Comparison of ENCODE assay signal across 8 cellular contexts in the genomic region with DNA sequence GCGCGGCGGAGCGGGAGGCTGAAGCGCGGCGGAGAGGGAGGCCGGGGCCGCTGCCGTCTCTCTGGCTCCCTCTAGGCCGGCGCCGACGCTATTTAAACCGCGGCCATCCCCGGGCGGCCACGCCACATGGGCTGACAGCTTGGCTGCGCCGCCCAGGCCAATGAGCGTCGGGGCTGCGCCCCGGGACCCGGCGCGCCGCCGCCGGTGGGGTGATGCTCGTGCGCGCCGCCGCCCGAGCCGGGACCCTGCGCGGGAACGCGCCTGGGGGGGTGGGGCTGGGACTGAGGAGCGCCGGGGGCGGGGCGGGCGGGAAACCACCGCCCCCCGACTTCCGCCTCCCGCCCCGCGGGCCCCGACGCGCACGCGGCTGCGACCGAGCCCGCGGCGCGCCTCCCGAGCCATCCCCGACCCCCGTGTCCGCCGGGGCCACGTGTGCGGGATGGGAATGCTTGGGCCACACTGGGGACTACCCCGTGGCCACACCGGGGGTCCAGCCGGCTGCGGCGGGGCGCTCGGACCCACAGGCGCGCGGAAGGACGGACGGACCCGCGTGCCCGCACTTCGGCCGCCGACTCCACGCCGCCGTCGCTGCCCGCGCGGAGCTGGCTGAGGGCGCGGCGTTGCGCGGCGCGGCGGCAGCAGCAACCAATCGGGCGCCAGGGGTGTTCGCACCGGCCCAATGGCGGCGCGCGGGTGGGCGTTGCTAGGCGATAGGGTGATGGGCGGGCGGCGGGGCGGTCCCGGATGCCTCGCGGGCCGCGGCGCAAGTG. TPM values are rescaled to one million over a fixed set of nuclear protein-coding genes. Genes with fewer than 3 reads are reported as not detected.
DNase-seq lines count a peak whose midpoint lies in the region; ATAC-seq and TF ChIP-seq lines count a peak whose summit lies in the region.

FASN (minus strand) TSS at position 68 of the 770 bp plus-strand sequence. CDS start 1,791 bp downstream, outside the sequence.

- intact Hi-C loops in right lobe of liver (cut with DNase I): loop anchor here in 1 of 2 donors (10.0 kb wide), 1 partner anchor 64 kb away; the partner anchor contains the start of genes DCXR and RAC3

- H3K4me3 ChIP-seq in right lobe of liver: peak within 1 kb of the TSS; percentile 82 to 98 (median 84)

- DNase-seq in NCI-H69 (lab: John Stamatoyannopoulos, UW) (peak; percentile 99), dermis blood vessel endothelial cell (peak; percentile 97), right lobe of liver (peak; percentile 97 to 98 (median 98))
- DNase-seq in activated CD4-positive, alpha-beta T cell treated with anti-CD3 and anti-CD28 coated beads, Interleukin-2, amount 50 U/mL, for 1 hour: peak; percentile 89
- peak; percentile 90 to 95 for DNase-seq in stimulated activated CD4-positive, alpha-beta T cell treated with anti-CD3 and anti-CD28 coated beads, Interleukin-4, amount 100 ng/mL, for 4 hours

- peak; percentile 99 for TF ChIP-seq POLR2A in right lobe of liver (IDR thresholded peaks at IDR 0.05)

- peak; percentile 71 for ATAC-seq in GM19351 (IDR thresholded peaks at IDR 0.05; ENCODE audit: unreplicated experiment)
- ATAC-seq in HG03521 (IDR thresholded peaks at IDR 0.05; ENCODE audit: unreplicated experiment): peak; percentile 67
- peak; percentile 37 to 49 (median 47) for ATAC-seq in right lobe of liver

- H3K27ac ChIP-seq in C4-2B (peak within 1 kb of the TSS; percentile 100), right lobe of liver (peak within 1 kb of the TSS; percentile 93 to 99 (median 94))

- no CpG with 5 or more reads among the region's 124 CpGs for WGBS in right lobe of liver (ENCODE audit: insufficient coverage, low coverage, low lambda C conversion rate, missing lambda C conversion rate)

- H3K27me3 ChIP-seq in right lobe of liver: no peaks in the 10 kb centered on the region

- peaks cover 0 to 31% (median 8%) of the 10 kb centered on the region in 4 donors for H3K36me3 ChIP-seq in right lobe of liver

- peaks cover 0 to 69% (median 28%) of the 10 kb centered on the region in 4 donors for H3K4me1 ChIP-seq in right lobe of liver

- no peaks in the 10 kb centered on the region for H3K9me3 ChIP-seq in right lobe of liver

- TF ChIP-seq CTCF in C4-2B (conservative IDR thresholded peaks at IDR 0.05) (peak; percentile 66), right lobe of liver (IDR thresholded peaks at IDR 0.05) (peak in 3 of 4 donors; percentile 26 to 45 (median 29))

RNA-seq across cellular contexts. Expression of gene FASN, which starts in this region (rescaled TPM):
- total RNA-seq in dermis blood vessel endothelial cell: 51.1 and 216 TPM in 2 replicates
- total RNA-seq in right lobe of liver: 100 to 1,000 TPM in 4 of 6 experiments, 10 to 100 TPM in 2; 76.5 to 290 (median 217) TPM

Comparison
In these comparisons a context has a peak if more than half of its experiments do, and no peak if none do; other contexts are left out.
1. Peak in every context shown above with its lines: DNase-seq, ATAC-seq, H3K4me3 ChIP-seq and H3K27ac ChIP-seq.